ENCODE assay signal across 1 cellular context in the genomic region with DNA sequence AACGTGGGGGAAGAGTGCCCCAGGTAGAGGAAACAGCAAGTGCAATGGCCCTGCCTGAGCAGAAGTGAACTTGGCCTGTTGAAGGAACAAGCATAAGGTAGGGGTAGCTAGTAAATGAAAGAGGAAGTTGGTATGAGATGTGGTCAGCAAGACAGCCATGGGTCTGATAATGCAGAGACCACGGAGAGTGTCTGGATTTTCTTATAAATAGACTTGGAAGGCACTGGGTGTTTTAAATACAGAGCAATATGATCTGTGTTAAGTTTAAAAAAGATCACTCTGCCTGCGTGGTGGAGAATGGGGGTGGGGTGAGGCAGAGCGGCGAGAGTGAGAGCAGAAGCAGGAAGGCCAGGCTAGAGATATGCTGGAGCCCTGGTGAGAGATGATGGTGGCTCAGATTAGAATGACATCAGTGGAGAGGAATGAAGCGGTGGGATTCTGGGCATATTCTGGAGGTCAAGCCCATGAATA.
TF ChIP-seq lines count a peak whose summit lies in the region.

No MANE protein-coding gene starts in this region.

TF ChIP-seq in GM23338, 12 proteins besides CTCF, POLR2A, EP300 and RAD21 (continued from another document):
- TF ChIP-seq, protein P1, sequence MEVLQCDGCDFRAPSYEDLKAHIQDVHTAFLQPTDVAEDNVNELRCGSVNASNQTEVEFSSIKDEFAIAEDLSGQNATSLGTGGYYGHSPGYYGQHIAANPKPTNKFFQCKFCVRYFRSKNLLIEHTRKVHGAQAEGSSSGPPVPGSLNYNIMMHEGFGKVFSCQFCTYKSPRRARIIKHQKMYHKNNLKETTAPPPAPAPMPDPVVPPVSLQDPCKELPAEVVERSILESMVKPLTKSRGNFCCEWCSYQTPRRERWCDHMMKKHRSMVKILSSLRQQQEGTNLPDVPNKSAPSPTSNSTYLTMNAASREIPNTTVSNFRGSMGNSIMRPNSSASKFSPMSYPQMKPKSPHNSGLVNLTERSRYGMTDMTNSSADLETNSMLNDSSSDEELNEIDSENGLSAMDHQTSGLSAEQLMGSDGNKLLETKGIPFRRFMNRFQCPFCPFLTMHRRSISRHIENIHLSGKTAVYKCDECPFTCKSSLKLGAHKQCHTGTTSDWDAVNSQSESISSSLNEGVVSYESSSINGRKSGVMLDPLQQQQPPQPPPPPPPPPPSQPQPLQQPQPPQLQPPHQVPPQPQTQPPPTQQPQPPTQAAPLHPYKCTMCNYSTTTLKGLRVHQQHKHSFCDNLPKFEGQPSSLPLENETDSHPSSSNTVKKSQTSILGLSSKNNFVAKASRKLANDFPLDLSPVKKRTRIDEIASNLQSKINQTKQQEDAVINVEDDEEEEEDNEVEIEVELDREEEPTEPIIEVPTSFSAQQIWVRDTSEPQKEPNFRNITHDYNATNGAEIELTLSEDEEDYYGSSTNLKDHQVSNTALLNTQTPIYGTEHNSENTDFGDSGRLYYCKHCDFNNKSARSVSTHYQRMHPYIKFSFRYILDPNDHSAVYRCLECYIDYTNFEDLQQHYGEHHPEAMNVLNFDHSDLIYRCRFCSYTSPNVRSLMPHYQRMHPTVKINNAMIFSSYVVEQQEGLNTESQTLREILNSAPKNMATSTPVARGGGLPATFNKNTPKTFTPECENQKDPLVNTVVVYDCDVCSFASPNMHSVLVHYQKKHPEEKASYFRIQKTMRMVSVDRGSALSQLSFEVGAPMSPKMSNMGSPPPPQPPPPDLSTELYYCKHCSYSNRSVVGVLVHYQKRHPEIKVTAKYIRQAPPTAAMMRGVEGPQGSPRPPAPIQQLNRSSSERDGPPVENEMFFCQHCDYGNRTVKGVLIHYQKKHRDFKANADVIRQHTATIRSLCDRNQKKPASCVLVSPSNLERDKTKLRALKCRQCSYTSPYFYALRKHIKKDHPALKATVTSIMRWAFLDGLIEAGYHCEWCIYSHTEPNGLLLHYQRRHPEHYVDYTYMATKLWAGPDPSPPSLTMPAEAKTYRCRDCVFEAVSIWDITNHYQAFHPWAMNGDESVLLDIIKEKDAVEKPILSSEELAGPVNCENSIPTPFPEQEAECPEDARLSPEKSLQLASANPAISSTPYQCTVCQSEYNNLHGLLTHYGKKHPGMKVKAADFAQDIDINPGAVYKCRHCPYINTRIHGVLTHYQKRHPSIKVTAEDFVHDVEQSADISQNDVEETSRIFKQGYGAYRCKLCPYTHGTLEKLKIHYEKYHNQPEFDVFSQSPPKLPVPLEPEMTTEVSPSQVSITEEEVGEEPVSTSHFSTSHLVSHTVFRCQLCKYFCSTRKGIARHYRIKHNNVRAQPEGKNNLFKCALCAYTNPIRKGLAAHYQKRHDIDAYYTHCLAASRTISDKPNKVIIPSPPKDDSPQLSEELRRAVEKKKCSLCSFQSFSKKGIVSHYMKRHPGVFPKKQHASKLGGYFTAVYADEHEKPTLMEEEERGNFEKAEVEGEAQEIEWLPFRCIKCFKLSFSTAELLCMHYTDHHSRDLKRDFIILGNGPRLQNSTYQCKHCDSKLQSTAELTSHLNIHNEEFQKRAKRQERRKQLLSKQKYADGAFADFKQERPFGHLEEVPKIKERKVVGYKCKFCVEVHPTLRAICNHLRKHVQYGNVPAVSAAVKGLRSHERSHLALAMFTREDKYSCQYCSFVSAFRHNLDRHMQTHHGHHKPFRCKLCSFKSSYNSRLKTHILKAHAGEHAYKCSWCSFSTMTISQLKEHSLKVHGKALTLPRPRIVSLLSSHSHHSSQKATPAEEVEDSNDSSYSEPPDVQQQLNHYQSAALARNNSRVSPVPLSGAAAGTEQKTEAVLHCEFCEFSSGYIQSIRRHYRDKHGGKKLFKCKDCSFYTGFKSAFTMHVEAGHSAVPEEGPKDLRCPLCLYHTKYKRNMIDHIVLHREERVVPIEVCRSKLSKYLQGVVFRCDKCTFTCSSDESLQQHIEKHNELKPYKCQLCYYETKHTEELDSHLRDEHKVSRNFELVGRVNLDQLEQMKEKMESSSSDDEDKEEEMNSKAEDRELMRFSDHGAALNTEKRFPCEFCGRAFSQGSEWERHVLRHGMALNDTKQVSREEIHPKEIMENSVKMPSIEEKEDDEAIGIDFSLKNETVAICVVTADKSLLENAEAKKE (CRISPR knock-in tag; IDR thresholded peaks at IDR 0.05): no peak
- TF ChIP-seq EZH2 (IDR thresholded peaks at IDR 0.05; ENCODE audit: low read depth, unreplicated experiment): no peak
- no peak for TF ChIP-seq EZH2phosphoT487 (IDR thresholded peaks at IDR 0.05; ENCODE audit: unreplicated experiment)
